17 cellular contexts compared by ENCODE assay signal in the genomic region with DNA sequence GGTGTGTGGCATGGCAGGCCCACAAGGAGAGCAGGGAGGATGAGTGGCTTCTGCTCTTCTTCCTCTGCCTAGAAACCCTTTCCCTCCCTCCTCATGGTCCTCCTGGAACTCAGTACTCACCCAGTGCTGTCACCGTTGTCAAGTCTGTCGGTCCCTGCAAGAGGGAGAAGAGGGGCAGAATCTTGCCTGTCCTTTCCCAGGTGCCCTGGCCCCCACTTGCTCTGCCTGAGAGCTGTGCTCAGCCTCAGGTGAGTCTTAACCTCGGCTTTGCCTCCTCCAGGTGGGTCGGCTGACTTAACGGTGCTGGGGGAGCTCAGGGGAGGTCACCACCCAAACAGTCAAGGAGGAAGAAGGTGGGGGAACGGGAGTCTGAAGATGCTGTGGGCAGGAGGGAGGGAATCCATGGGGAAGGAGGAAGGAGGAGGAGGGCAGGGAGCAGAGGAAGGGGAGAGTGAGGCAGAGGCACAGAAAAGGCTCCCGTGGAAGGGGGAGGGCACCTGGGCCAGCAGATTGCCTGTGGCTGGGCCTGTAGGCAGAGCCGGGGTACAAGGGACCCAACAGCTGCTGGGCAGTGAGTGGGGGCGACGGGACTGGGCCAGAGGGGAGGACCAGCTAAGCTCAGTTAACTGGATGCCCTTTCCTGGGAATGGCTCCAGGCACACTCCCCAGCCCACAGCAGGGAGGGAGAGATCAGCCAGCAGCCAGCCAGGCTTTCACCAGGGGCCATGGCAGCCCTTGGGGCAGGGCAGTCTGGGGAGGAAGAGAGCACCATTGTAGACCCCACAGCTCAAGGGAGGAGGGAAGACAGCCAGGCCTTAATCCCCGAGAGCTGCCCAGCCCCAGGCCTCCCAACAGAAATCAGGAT. TPM values are rescaled to one million over a fixed set of nuclear protein-coding genes. Genes with fewer than 3 reads are reported as not detected.
DNase-seq lines count a peak whose midpoint lies in the region; ATAC-seq and TF ChIP-seq lines count a peak whose summit lies in the region.
"Had no signal": no experiment of that assay in that cellular context is flagged by ENCODE, and none has a peak within 500 bp of the region (broad histone marks: within the 10 kb centered on the region; RNA-seq: fewer than 3 reads in every experiment).

No MANE protein-coding gene starts in this region.

- H3K4me2 ChIP-seq in osteoblast (ENCODE audit: insufficient read depth, low read length) = no peak overlapping the region
- H3K4me2 ChIP-seq: KMS-11 had no signal

- peak overlapping the region; percentile 44 for H3K9ac ChIP-seq in HUES6 (ENCODE audit: low read length)
- H3K9ac ChIP-seq: KMS-11 had no signal

- H3K4me3 ChIP-seq in HUES6 (ENCODE audit: low read depth, low read length) = no peak overlapping the region
- H3K4me3 ChIP-seq in left ventricle myocardium inferior = no peak overlapping the region
- no peak overlapping the region for H3K4me3 ChIP-seq in osteoblast (ENCODE audit: insufficient read depth, low read length)
- H3K4me3 ChIP-seq: esophagus squamous epithelium, psoas muscle, SJSA1 had no signal

- H3K4me1 ChIP-seq in HUES6 (ENCODE audit: control insufficient read depth, insufficient read depth, low read length) = peaks cover 11% of the 10 kb centered on the region; the same call in 1 of the 2 replicates
- H3K4me1 ChIP-seq in left ventricle myocardium inferior = peaks cover 62% of the 10 kb centered on the region
- H3K4me1 ChIP-seq in osteoblast (ENCODE audit: insufficient read depth, low read length) = peaks cover 7% of the 10 kb centered on the region
- H3K4me1 ChIP-seq: psoas muscle had no signal

- H3K27ac ChIP-seq in HUES6 (ENCODE audit: low read depth, low read length) (no peak overlapping the region), angular gyrus (ENCODE audit: low read depth, low read length) (peak overlapping the region; percentile 40), left ventricle myocardium inferior (replicated peaks) (peak overlapping the region; percentile 88), osteoblast (ENCODE audit: low read depth, low read length) (no peak overlapping the region)
- H3K27ac ChIP-seq: HL-60, KMS-11, psoas muscle, SJSA1 had no signal

- H2AFZ ChIP-seq in osteoblast (ENCODE audit: low read length) = no peak overlapping the region

- intact Hi-C loops in left ventricle myocardium inferior (cut with micrococcal nuclease) = no loop called here

- H4K20me1 ChIP-seq in osteoblast (ENCODE audit: insufficient read depth, low read length) = peaks cover 43% of the 10 kb centered on the region

- H3K36me3 ChIP-seq in HUES6 (ENCODE audit: control insufficient read depth, insufficient read depth, low read length) (0 out of 2 replicates have a peak, but pooled peaks cover 2% of the 10 kb centered on the region), left ventricle myocardium inferior (no peaks in the 10 kb centered on the region), osteoblast (ENCODE audit: insufficient read depth, low read length) (no peaks in the 10 kb centered on the region)
- H3K36me3 ChIP-seq: SJSA1 had no signal

- DNase-seq in left ventricle myocardium inferior (no peak), osteoblast (ENCODE audit: insufficient read length, low spot score, missing footprints) (peak; percentile 74), GOT3 (lab: John Stamatoyannopoulos, UW) (no peak), A172 (ENCODE audit: low spot score) (no peak), SHP77 (lab: John Stamatoyannopoulos, UW) (no peak)
- DNase-seq: cortex of kidney, esophagus squamous epithelium, kidney glomerular epithelial cell, NCI-H1694, T1000 had no signal

- TF ChIP-seq CTCF in left ventricle myocardium inferior (IDR thresholded peaks at IDR 0.05; ENCODE audit: borderline replicate concordance) = no peak
- no peak for TF ChIP-seq CTCF in osteoblast (IDR thresholded peaks at IDR 0.05; ENCODE audit: extremely low read depth, low read depth, low read length)

- no peak for ATAC-seq in GM21825 (IDR thresholded peaks at IDR 0.05; ENCODE audit: unreplicated experiment)
- ATAC-seq: psoas muscle had no signal

- H3K9me3 ChIP-seq in HUES6 (ENCODE audit: control insufficient read depth, insufficient read depth, low read depth, low read length) (no peaks in the 10 kb centered on the region), left ventricle myocardium inferior (replicated peaks) (no peaks in the 10 kb centered on the region), osteoblast (ENCODE audit: low read depth, low read length) (no peaks in the 10 kb centered on the region)
- H3K9me3 ChIP-seq: esophagus squamous epithelium, psoas muscle, SJSA1 had no signal

- H3K79me2 ChIP-seq in osteoblast (ENCODE audit: insufficient read depth, low read length) = no peaks in the 10 kb centered on the region

- H3K27me3 ChIP-seq in HUES6 (ENCODE audit: control insufficient read depth, insufficient read depth, low read length) (no peaks in the 10 kb centered on the region), left ventricle myocardium inferior (ENCODE audit: low read depth) (no peaks in the 10 kb centered on the region), osteoblast (ENCODE audit: insufficient read depth, low read length) (peaks cover 3% of the 10 kb centered on the region)
- H3K27me3 ChIP-seq: esophagus squamous epithelium, SJSA1 had no signal

RNA-seq across cellular contexts. Expression of a gene that starts 26.3 kb away (rescaled TPM):
- total RNA-seq in left ventricle myocardium inferior (42.6 TPM), osteoblast (17.7 and 18.5 TPM in 2 replicates)
- 8.0 and 18.0 TPM in 2 replicates for total RNA-seq in A172 (2014; rRNA removed; shearing (Covaris generic))

RNA-seq across cellular contexts. Expression of a gene that starts 59.4 kb away (rescaled TPM):
- total RNA-seq in left ventricle myocardium inferior = 36.3 TPM
- 34.5 and 37.6 TPM in 2 replicates for total RNA-seq in osteoblast
- 22.1 and 27.5 TPM in 2 replicates for total RNA-seq in A172 (2014; rRNA removed; shearing (Covaris generic))

RNA-seq across cellular contexts. Expression of a gene that starts 59.5 kb away (rescaled TPM):
- total RNA-seq in left ventricle myocardium inferior (22.2 TPM), osteoblast (9.7 and 10.5 TPM in 2 replicates)
- total RNA-seq in A172 (2014; rRNA removed; shearing (Covaris generic)) = 3.0 and 4.4 TPM in 2 replicates

Comparison
In these comparisons a context has a peak if more than half of its experiments do, and no peak if none do; other contexts are left out.
1. H3K27ac ChIP-seq: peak in angular gyrus (single experiment) and left ventricle myocardium inferior (single experiment); none in HUES6 (single experiment) and osteoblast (single experiment).